ENCODE assay signal across 8 cellular contexts in genomic region chr22:38314992-38315800, GRCh38. TPM values are rescaled to one million over a fixed set of nuclear protein-coding genes. Genes with fewer than 3 reads are reported as not detected.
DNase-seq lines count a peak whose midpoint lies in the region; ATAC-seq, FAIRE-seq and TF ChIP-seq lines count a peak whose summit lies in the region.

No MANE protein-coding gene starts in this region.

- TF ChIP-seq POLR2A in adrenal gland (IDR thresholded peaks at IDR 0.05) = peak in 1 of 2 donors; percentile 7

- DNase-seq in CD1c-positive myeloid dendritic cell (ENCODE audit: extremely low spot score) (peak; percentile 19), M059J (ENCODE audit: low read depth) (peak; percentile 35), adrenal gland (peak in 3 of 7 donors; percentile 44 to 75 (median 56)), keratinocyte (ENCODE audit: low read depth, low spot score) (no peak)
- DNase-seq in stimulated activated naive CD8-positive, alpha-beta T cell treated with anti-CD3 and anti-CD28 coated beads, Interleukin-15, amount 100 ng/mL, for 72 hours = peak in 1 of 2 donors; percentile 31

- peak overlapping the region; percentile 99 for H3K9ac ChIP-seq in keratinocyte (ENCODE audit: control insufficient read depth, extremely low read depth, insufficient read depth, low read length)

- peak overlapping the region; percentile 98 for H3K4me2 ChIP-seq in keratinocyte (ENCODE audit: control insufficient read depth, extremely low read depth, insufficient read depth, low read depth, low read length)

- peak overlapping the region; percentile 98 for H3K27ac Mint-ChIP-seq in stimulated activated naive CD8-positive, alpha-beta T cell treated with anti-CD3 and anti-CD28 coated beads, Interleukin-15, amount 100 ng/mL, for 72 hours

- peaks cover 74% of the 10 kb centered on the region for H3K4me1 Mint-ChIP-seq in stimulated activated naive CD8-positive, alpha-beta T cell treated with anti-CD3 and anti-CD28 coated beads, Interleukin-15, amount 100 ng/mL, for 72 hours

- no peak overlapping the region for H2AFZ ChIP-seq in keratinocyte (ENCODE audit: control insufficient read depth, low read length)

- H3K79me2 ChIP-seq in keratinocyte (ENCODE audit: control insufficient read depth, insufficient read depth, low read length) = peaks cover 68% of the 10 kb centered on the region

- H3K4me1 ChIP-seq in adrenal gland (replicated peaks in 1 of 2) (peaks cover 39 to 70% of the 10 kb centered on the region in 2 donors), keratinocyte (ENCODE audit: control insufficient read depth, extremely low read depth, insufficient read depth, low read length) (peaks cover 71% of the 10 kb centered on the region)

- H3K9me3 Mint-ChIP-seq in stimulated activated naive CD8-positive, alpha-beta T cell treated with anti-CD3 and anti-CD28 coated beads, Interleukin-15, amount 100 ng/mL, for 72 hours = no peaks in the 10 kb centered on the region

- H3K4me3 Mint-ChIP-seq in stimulated activated naive CD8-positive, alpha-beta T cell treated with anti-CD3 and anti-CD28 coated beads, Interleukin-15, amount 100 ng/mL, for 72 hours = peak overlapping the region; percentile 92 to 95

- peak; percentile 8 for ATAC-seq in stimulated activated naive CD8-positive, alpha-beta T cell treated with anti-CD3 and anti-CD28 coated beads, Interleukin-15, amount 100 ng/mL, for 72 hours
- ATAC-seq in HG03025 (IDR thresholded peaks at IDR 0.05; ENCODE audit: low FRiP score, unreplicated experiment) (no peak), HG03565 (IDR thresholded peaks at IDR 0.05; ENCODE audit: unreplicated experiment) (no peak), GM19452 (IDR thresholded peaks at IDR 0.05; ENCODE audit: unreplicated experiment) (no peak)

- H4K20me1 ChIP-seq in keratinocyte (ENCODE audit: control insufficient read depth, extremely low read depth, insufficient read depth, low read length) = peaks cover 35% of the 10 kb centered on the region

- H3K36me3 ChIP-seq in adrenal gland (replicated peaks in 1 of 2) (peaks cover 0 to 5% of the 10 kb centered on the region in 2 donors), keratinocyte (ENCODE audit: control insufficient read depth in 2 of 2, extremely low read depth in 1 of 2, insufficient read depth in 2 of 2, low read length in 2 of 2) (peaks cover 7 to 43% of the 10 kb centered on the region in 2 experiments)

- no peaks in the 10 kb centered on the region for H3K9me3 ChIP-seq in adrenal gland (replicated peaks in 1 of 3)
- H3K9me3 ChIP-seq in keratinocyte (ENCODE audit: control insufficient read depth, low read depth, low read length) = no peaks in the 10 kb centered on the region

- TF ChIP-seq CTCF in adrenal gland (IDR thresholded peaks at IDR 0.05) = no peak
- TF ChIP-seq CTCF in keratinocyte (optimal IDR thresholded peaks at IDR 0.05 in 1 of 3, IDR thresholded peaks at IDR 0.05 in 1 of 3, conservative IDR thresholded peaks at IDR 0.05 in 1 of 3; ENCODE audit: extremely low read depth in 1 of 3, insufficient read depth in 2 of 3, low read length in 3 of 3) = no peak

- dilution Hi-C loops in keratinocyte (cut with MboI; ENCODE audit: extremely low pct_ligation_motif_present, low sequenced_read_pairs) = no loop called here

- WGBS in adrenal gland, 4 donors = 8 to 18% (median 12%) methylated on average over 12 to 19 of the region's 19 CpGs

- peaks cover 8% of the 10 kb centered on the region for H3K9me1 ChIP-seq in keratinocyte (ENCODE audit: control insufficient read depth, extremely low read depth, insufficient read depth, low read length)

- H3K4me3 ChIP-seq in adrenal gland (peak overlapping the region in 2 of 4 donors; percentile 87 to 94), keratinocyte (ENCODE audit: control insufficient read depth in 2 of 3, extremely low read depth in 1 of 3, insufficient read depth in 2 of 3, low read depth in 1 of 3, low read length in 3 of 3) (peak overlapping the region; percentile 74 to 100 (median 90))

- peak overlapping the region; percentile 94 to 98 (median 97) for H3K27ac ChIP-seq in adrenal gland
- H3K27ac ChIP-seq in keratinocyte (ENCODE audit: control insufficient read depth, insufficient read depth, low read length) = peak overlapping the region; percentile 96

- FAIRE-seq in keratinocyte (lab: Jason Lieb, UNC) = no peak

- no peaks in the 10 kb centered on the region for H3K27me3 Mint-ChIP-seq in stimulated activated naive CD8-positive, alpha-beta T cell treated with anti-CD3 and anti-CD28 coated beads, Interleukin-15, amount 100 ng/mL, for 72 hours

- H3K27me3 ChIP-seq in adrenal gland = no peaks in the 10 kb centered on the region
- no peaks in the 10 kb centered on the region for H3K27me3 ChIP-seq in keratinocyte (ENCODE audit: control insufficient read depth, extremely low read depth, insufficient read depth, low read length)

- intact Hi-C loops in adrenal gland (cut with DNase I) = no loop called here

RNA-seq across cellular contexts. Expression of gene CSNK1E, which starts 2.0 kb away (rescaled TPM):
- total RNA-seq in M059J (2014; rRNA removed; shearing (Covaris generic)) = 67.0 and 99.4 TPM in 2 replicates
- 100 to 1,000 TPM in 1 of 8 donors, 10 to 100 TPM in 7; 28.4 to 112 (median 73.7) TPM for total RNA-seq in adrenal gland
- polyA plus RNA-seq in adrenal gland (100 to 1,000 TPM in 1 of 3 donors, 10 to 100 TPM in 2; 49.1 to 142 (median 85.2) TPM), keratinocyte (168 to 229 TPM (median 198 TPM) in 3 replicates)
- 103 TPM for polyA plus RNA-seq in keratinocyte (2011; ENCODE audit: low read depth)
- polyA plus RNA-seq in keratinocyte (2011; cell fraction: cytosol; rRNA removed) = 156 and 222 TPM in 2 replicates
- 405 and 521 TPM in 2 replicates for polyA plus RNA-seq in keratinocyte (2011; cell fraction: nucleus; rRNA removed)
- 138 and 148 TPM in 2 replicates for polyA plus RNA-seq in keratinocyte (2012; ENCODE audit: low replicate concordance)
- polyA minus RNA-seq in keratinocyte = 186 to 256 TPM (median 187 TPM) in 3 replicates
- 182 TPM for polyA minus RNA-seq in keratinocyte (2011; cell fraction: cytosol; rRNA and poly(A)+ RNA removed)
- polyA minus RNA-seq in keratinocyte (2011; cell fraction: nucleus; rRNA and poly(A)+ RNA removed) = 122 and 125 TPM in 2 replicates

RNA-seq across cellular contexts. Expression of gene TMEM184B, which starts 42.4 kb away (rescaled TPM):
- 51.0 and 90.7 TPM in 2 replicates for total RNA-seq in M059J (2014; rRNA removed; shearing (Covaris generic))
- total RNA-seq in adrenal gland = 100 to 1,000 TPM in 1 of 8 donors, 10 to 100 TPM in 7; 35.4 to 107 (median 48.9) TPM
- polyA plus RNA-seq in adrenal gland = 10 to 100 TPM; 17.4 to 27.1 (median 23.1) TPM
- polyA plus RNA-seq in keratinocyte = 12.8 to 47.3 TPM (median 18.8 TPM) in 3 replicates
- 3.8 TPM for polyA plus RNA-seq in keratinocyte (2011; ENCODE audit: low read depth)
- 25.0 and 37.5 TPM in 2 replicates for polyA plus RNA-seq in keratinocyte (2011; cell fraction: cytosol; rRNA removed)
- 52.2 and 66.1 TPM in 2 replicates for polyA plus RNA-seq in keratinocyte (2011; cell fraction: nucleus; rRNA removed)
- 27.6 and 57.4 TPM in 2 replicates for polyA plus RNA-seq in keratinocyte (2012; ENCODE audit: low replicate concordance)
- polyA minus RNA-seq in keratinocyte = 25.2 to 78.0 TPM (median 29.0 TPM) in 3 replicates
- polyA minus RNA-seq in keratinocyte (2011; cell fraction: cytosol; rRNA and poly(A)+ RNA removed) = 72.3 TPM
- polyA minus RNA-seq in keratinocyte (2011; cell fraction: nucleus; rRNA and poly(A)+ RNA removed) = 35.3 and 44.1 TPM in 2 replicates
